ENCODE assay signal across 13 cellular contexts in genomic region chr2:25714740-25715139, GRCh38. TPM values are rescaled to one million over a fixed set of nuclear protein-coding genes. Genes with fewer than 3 reads are reported as not detected.
DNase-seq lines count a peak whose midpoint lies in the region; ATAC-seq, FAIRE-seq and TF ChIP-seq lines count a peak whose summit lies in the region.
"Had no signal": no experiment of that assay in that cellular context is flagged by ENCODE, and none has a peak within 500 bp of the region (broad histone marks: within the 10 kb centered on the region; RNA-seq: fewer than 3 reads in every experiment).

No MANE protein-coding gene starts in this region.

- FAIRE-seq in GM12878 (lab: Jason Lieb, UNC) (no peak), small intestine (lab: Jason Lieb, UNC) (no peak)

- no peak for TF ChIP-seq POLR2A in GM12878 (IDR thresholded peaks at IDR 0.05; ENCODE audit: low read depth, low read length)

- H4K20me1 ChIP-seq in SK-N-SH (ENCODE audit: insufficient read depth) (no peaks in the 10 kb centered on the region), Loucy (ENCODE audit: insufficient read depth, low read length, poor library complexity, severe bottlenecking) (no peaks in the 10 kb centered on the region), GM12878 (ENCODE audit: control insufficient read depth, insufficient read depth) (no peaks in the 10 kb centered on the region)

- CTCF ChIA-PET in SK-N-SH (lab: Yijun Ruan, JAX): interaction anchor here (1.9 to 15.3 kb wide), 3 partner anchors 15 to 108 kb away, joined by 4 to 172 read pairs (median 5); no protein-coding TSS in a partner anchor
- CTCF ChIA-PET in GM12878 (lab: Yijun Ruan, JAX): interaction anchor here (1.7 to 4.7 kb wide), 2 partner anchors 15 to 107 kb away, joined by 10 to 23 read pairs; no protein-coding TSS in a partner anchor

- intact Hi-C loops in GM12878 (cut with micrococcal nuclease; ENCODE audit: unreplicated experiment): no loop called here

- H3K79me2 ChIP-seq in SK-N-SH (ENCODE audit: insufficient read depth) (no peaks in the 10 kb centered on the region), Loucy (ENCODE audit: insufficient read depth, low read length) (no peaks in the 10 kb centered on the region), GM12878 (ENCODE audit: control insufficient read depth, insufficient read depth, low read length) (no peaks in the 10 kb centered on the region)

- H3K4me1 ChIP-seq in SK-N-SH (ENCODE audit: control insufficient read depth in 1 of 2, insufficient read depth in 2 of 2, low read depth in 1 of 2, low read length in 1 of 2): peaks cover 0 to 3% of the 10 kb centered on the region in 2 experiments; a peak in 1 of 4 replicates
- no peaks in the 10 kb centered on the region for H3K4me1 ChIP-seq in Loucy (ENCODE audit: insufficient read depth, low read length, poor library complexity, severe bottlenecking)
- H3K4me1 ChIP-seq in GM12878 (ENCODE audit: control insufficient read depth, insufficient read depth, low read length): no peaks in the 10 kb centered on the region
- H3K4me1 ChIP-seq in small intestine (ENCODE audit: control insufficient read depth in 2 of 2, insufficient read depth in 1 of 2, low read depth in 1 of 2, low read length in 1 of 2): no peaks in the 10 kb centered on the region
- H3K4me1 ChIP-seq: uterus had no signal

- H3K4me3 ChIP-seq in SK-N-SH (ENCODE audit: low read depth in 2 of 2, low read length in 1 of 2): no peak overlapping the region
- no peak overlapping the region for H3K4me3 ChIP-seq in Loucy (ENCODE audit: low read length, poor library complexity, severe bottlenecking)
- no peak overlapping the region for H3K4me3 ChIP-seq in GM12878
- no peak overlapping the region for H3K4me3 ChIP-seq in small intestine (ENCODE audit: low read depth in 1 of 2, low read length in 2 of 2)
- H3K4me3 ChIP-seq: SJCRH30, uterus had no signal

- H2AFZ ChIP-seq in SK-N-SH (ENCODE audit: low read depth) (no peak overlapping the region), Loucy (ENCODE audit: low read length) (no peak overlapping the region), GM12878 (ENCODE audit: control insufficient read depth, low read depth, low read length) (no peak overlapping the region)

- no peak for TF ChIP-seq CTCF in SK-N-SH (IDR thresholded peaks at IDR 0.05)
- peak; percentile 32 for TF ChIP-seq CTCF in Loucy (conservative IDR thresholded peaks at IDR 0.05; ENCODE audit: low read length)
- TF ChIP-seq CTCF in GM12878 (IDR thresholded peaks at IDR 0.05 in 2 of 3, conservative IDR thresholded peaks at IDR 0.05 in 1 of 3; ENCODE audit: control insufficient read depth in 2 of 3, extremely low read depth in 1 of 3, insufficient read depth in 1 of 3, low read depth in 3 of 3, low read length in 3 of 3): peak; percentile 10 to 16 (median 11); a peak in 4 of 6 replicates

- H3K9me3 ChIP-seq in SK-N-SH (no peaks in the 10 kb centered on the region), Loucy (ENCODE audit: insufficient read depth, low read depth, low read length) (no peaks in the 10 kb centered on the region), GM12878 (replicated peaks; ENCODE audit: control insufficient read depth, insufficient read depth, low read length) (no peaks in the 10 kb centered on the region), small intestine (ENCODE audit: control insufficient read depth, low read depth) (no peaks in the 10 kb centered on the region)
- H3K9me3 ChIP-seq: BE2C, SJCRH30, uterus had no signal

- H3K9me2 ChIP-seq in SK-N-SH (no peaks in the 10 kb centered on the region), Loucy (replicated peaks; ENCODE audit: low read depth, low read length) (no peaks in the 10 kb centered on the region)

- RAD21 ChIA-PET in GM12878 (lab: Charles Lee; ENCODE audit: unreplicated experiment): no interaction called here

- in situ Hi-C loops in GM12878 (cut with MboI): no loop called here

- H3K36me3 ChIP-seq in SK-N-SH (replicated peaks in 1 of 2; ENCODE audit: control insufficient read depth in 1 of 2, insufficient read depth in 2 of 2, low read length in 1 of 2) (no peaks in the 10 kb centered on the region), Loucy (ENCODE audit: insufficient read depth, low read length) (no peaks in the 10 kb centered on the region), GM12878 (ENCODE audit: control insufficient read depth in 2 of 2, insufficient read depth in 2 of 2, low read length in 1 of 2) (no peaks in the 10 kb centered on the region), small intestine (ENCODE audit: control insufficient read depth in 2 of 2, insufficient read depth in 2 of 2, low read length in 2 of 2) (no peaks in the 10 kb centered on the region)
- H3K36me3 ChIP-seq: BE2C, SJCRH30, uterus had no signal

- SMC1A ChIA-PET in GM12878 (lab: Charles Lee; ENCODE audit: uncharacterized antibody, unreplicated experiment): interaction anchor here (0.5 to 2.2 kb wide), 5 partner anchors 13 to 971 kb away, joined by 3 to 9 read pairs (median 5); no protein-coding TSS in a partner anchor

- no peak overlapping the region for H3K4me2 ChIP-seq in SK-N-SH
- no peak overlapping the region for H3K4me2 ChIP-seq in Loucy (ENCODE audit: low read depth, low read length, poor library complexity, severe bottlenecking)
- no peak overlapping the region for H3K4me2 ChIP-seq in GM12878 (ENCODE audit: control insufficient read depth, insufficient read depth)

- no peak overlapping the region for H3K9ac ChIP-seq in SK-N-SH
- H3K9ac ChIP-seq in Loucy (ENCODE audit: low read depth, low read length, poor library complexity, severe bottlenecking): no peak overlapping the region
- H3K9ac ChIP-seq in GM12878 (ENCODE audit: control insufficient read depth, insufficient read depth, low read length): no peak overlapping the region

- POLR2A ChIA-PET in SK-N-SH (lab: Yijun Ruan, JAX): no interaction called here
- POLR2A ChIA-PET in GM12878 (lab: Charles Lee): no interaction called here

- H3K27ac ChIP-seq in SK-N-SH (ENCODE audit: low read depth in 2 of 2, low read length in 1 of 2) (no peak overlapping the region), GM12878 (ENCODE audit: control insufficient read depth, insufficient read depth) (no peak overlapping the region), small intestine (ENCODE audit: low read depth in 1 of 2, low read length in 1 of 2) (no peak overlapping the region)
- H3K27ac ChIP-seq: SJCRH30, uterus had no signal

- 85% methylated on average over 1 of the region's 1 CpG for WGBS in SK-N-SH (ENCODE audit: low lambda C conversion rate)
- WGBS in GM12878 (ENCODE audit: insufficient coverage, insufficient replicate concordance, low lambda C conversion rate, missing lambda C conversion rate): 71% methylated on average over 1 of the region's 1 CpG
- WGBS in small intestine, 3 donors: 47 to 75% (median 74%) methylated on average over 1 of the region's 1 CpG

- no peak; the same call in 1 of the 2 replicates for TF ChIP-seq RAD21 in SK-N-SH (IDR thresholded peaks at IDR 0.05; ENCODE audit: low read length)
- peak; percentile 39; the same call in 1 of the 2 replicates for TF ChIP-seq RAD21 in GM12878 (IDR thresholded peaks at IDR 0.05; ENCODE audit: insufficient read depth, low read depth, low read length)

- H3K27me3 ChIP-seq in SK-N-SH (ENCODE audit: insufficient read depth) (no peaks in the 10 kb centered on the region; the same call in 1 of the 2 replicates), Loucy (ENCODE audit: insufficient read depth, low read length, poor library complexity, severe bottlenecking) (no peaks in the 10 kb centered on the region), GM12878 (replicated peaks in 1 of 2; ENCODE audit: control insufficient read depth in 2 of 2, insufficient read depth in 2 of 2, low read length in 1 of 2) (no peaks in the 10 kb centered on the region), small intestine (ENCODE audit: control insufficient read depth in 2 of 2, insufficient read depth in 2 of 2, low read length in 2 of 2) (no peaks in the 10 kb centered on the region)
- H3K27me3 ChIP-seq: BE2C, SJCRH30, uterus had no signal

- no peaks in the 10 kb centered on the region for H3F3A ChIP-seq in SK-N-SH (replicated peaks; ENCODE audit: insufficient read depth)
- no peaks in the 10 kb centered on the region for H3F3A ChIP-seq in Loucy (ENCODE audit: low read depth)

- no TSS peak for BruUV-seq in GM12878 (replicated peaks; lab: Mats Ljungman, UMichigan)

- DNase-seq in SK-N-SH: no peak
- no peak for DNase-seq in GM12878 (ENCODE audit: low read depth, low spot score)
- DNase-seq in small intestine: peak; percentile 32
- DNase-seq in HK-2 (ENCODE audit: unreplicated experiment): no peak
- DNase-seq in GM19240 (ENCODE audit: insufficient read length, low spot score): no peak
- DNase-seq: activated CD4-positive, alpha-beta T cell treated with anti-CD3 and anti-CD28 coated beads for 48 hours; BE2C; nucleus accumbens; SJCRH30; uterus had no signal

- peak; percentile 70 for ATAC-seq in SK-N-SH treated with all-trans-retinoic acid at 6 μM for 48 hours
- ATAC-seq in GM12878: 0 out of 3 replicates have a peak, but pooled peaks have one; percentile 27
- no peak for ATAC-seq in GM21619 (IDR thresholded peaks at IDR 0.05; ENCODE audit: unreplicated experiment)

- no peak for TF ChIP-seq EP300 in SK-N-SH (IDR thresholded peaks at IDR 0.05; ENCODE audit: borderline replicate concordance in 1 of 2, low read depth in 1 of 2, low read length in 1 of 2)
- no peak for TF ChIP-seq EP300 in GM12878 (IDR thresholded peaks at IDR 0.05; ENCODE audit: borderline replicate concordance in 1 of 2, control insufficient read depth in 1 of 2, low read depth in 2 of 2, low read length in 2 of 2)

TF ChIP-seq in GM12878, 131 proteins besides CTCF, POLR2A, EP300 and RAD21 (continues in another document):
- no peak for TF ChIP-seq IRF4 (IDR thresholded peaks at IDR 0.05; ENCODE audit: low read depth, low read length)

RNA-seq across cellular contexts. Expression of gene DTNB, which starts 41.4 kb away (rescaled TPM):
- polyA plus RNA-seq in SK-N-SH (2012; rRNA removed) (14.9 and 15.3 TPM in 2 replicates), GM12878 (2011; rRNA removed) (12.1 and 14.0 TPM in 2 replicates), GM12878 (2014; fragmentation: Illumina TruSeq; extraction: Trizol) (6.0 and 7.4 TPM in 2 replicates), GM12878 (2014; fragmentation: Nextera tagmentation; extraction: Ambion mirVana) (10 to 100 TPM; 23.9 to 30.6 TPM), GM12878 (2014; rRNA removed) (6.0 and 6.6 TPM in 2 replicates), GM12878 (2016; fragmentation: Nextera tagmentation; extraction: Ambion mirVana) (10 to 100 TPM; 17.6 to 23.0 TPM), small intestine (1 to 10 TPM; 2.4 to 5.6 (median 3.1) TPM)
- polyA plus RNA-seq in SK-N-SH (2012; cell fraction: cytosol; rRNA removed): 10.4 and 12.4 TPM in 2 replicates
- polyA plus RNA-seq in SK-N-SH (2012; cell fraction: nucleus; rRNA removed): 27.1 and 27.4 TPM in 2 replicates
- 56.6 and 60.1 TPM in 2 replicates for total RNA-seq in GM12878 (2013; cell fraction: nucleolus; rRNA removed)
- total RNA-seq in GM12878 (2014; rRNA removed) (4.5 and 4.6 TPM in 2 replicates), GM12878 (2014; rRNA removed; fragmentation: Illumina TruSeq; extraction: Trizol) (5.3 and 6.8 TPM in 2 replicates), GM12878 (2021) (9.7 TPM in 2 replicates)
- 9.5 TPM for polyA plus RNA-seq in GM12878 (2011; ENCODE audit: low read depth)
- polyA plus RNA-seq in GM12878 (2011; cell fraction: cytosol; rRNA removed): 8.0 and 9.3 TPM in 2 replicates
- 11.6 and 12.3 TPM in 2 replicates for polyA plus RNA-seq in GM12878 (2011; cell fraction: nucleus; rRNA removed)
- 33.4 and 43.1 TPM in 2 replicates for polyA plus RNA-seq in GM12878 (2012)
- 20.6 and 22.2 TPM in 2 replicates for polyA minus RNA-seq in GM12878 (2011; rRNA and poly(A)+ RNA removed)
- polyA minus RNA-seq in GM12878 (2011; cell fraction: cytosol; rRNA and poly(A)+ RNA removed): 4.6 and 6.4 TPM in 2 replicates
- 14.4 and 23.3 TPM in 2 replicates for polyA minus RNA-seq in GM12878 (2011; cell fraction: nucleus; rRNA and poly(A)+ RNA removed)
